Comparison of ENCODE assay signal across 1 cellular context in genomic region chr3:69723389-69723788, GRCh38.
TF ChIP-seq lines count a peak whose summit lies in the region.

No MANE protein-coding gene starts in this region.

TF ChIP-seq in K562, 482 proteins besides CTCF, POLR2A, EP300 and RAD21 (continued from another document):
- TF ChIP-seq, protein P1, sequence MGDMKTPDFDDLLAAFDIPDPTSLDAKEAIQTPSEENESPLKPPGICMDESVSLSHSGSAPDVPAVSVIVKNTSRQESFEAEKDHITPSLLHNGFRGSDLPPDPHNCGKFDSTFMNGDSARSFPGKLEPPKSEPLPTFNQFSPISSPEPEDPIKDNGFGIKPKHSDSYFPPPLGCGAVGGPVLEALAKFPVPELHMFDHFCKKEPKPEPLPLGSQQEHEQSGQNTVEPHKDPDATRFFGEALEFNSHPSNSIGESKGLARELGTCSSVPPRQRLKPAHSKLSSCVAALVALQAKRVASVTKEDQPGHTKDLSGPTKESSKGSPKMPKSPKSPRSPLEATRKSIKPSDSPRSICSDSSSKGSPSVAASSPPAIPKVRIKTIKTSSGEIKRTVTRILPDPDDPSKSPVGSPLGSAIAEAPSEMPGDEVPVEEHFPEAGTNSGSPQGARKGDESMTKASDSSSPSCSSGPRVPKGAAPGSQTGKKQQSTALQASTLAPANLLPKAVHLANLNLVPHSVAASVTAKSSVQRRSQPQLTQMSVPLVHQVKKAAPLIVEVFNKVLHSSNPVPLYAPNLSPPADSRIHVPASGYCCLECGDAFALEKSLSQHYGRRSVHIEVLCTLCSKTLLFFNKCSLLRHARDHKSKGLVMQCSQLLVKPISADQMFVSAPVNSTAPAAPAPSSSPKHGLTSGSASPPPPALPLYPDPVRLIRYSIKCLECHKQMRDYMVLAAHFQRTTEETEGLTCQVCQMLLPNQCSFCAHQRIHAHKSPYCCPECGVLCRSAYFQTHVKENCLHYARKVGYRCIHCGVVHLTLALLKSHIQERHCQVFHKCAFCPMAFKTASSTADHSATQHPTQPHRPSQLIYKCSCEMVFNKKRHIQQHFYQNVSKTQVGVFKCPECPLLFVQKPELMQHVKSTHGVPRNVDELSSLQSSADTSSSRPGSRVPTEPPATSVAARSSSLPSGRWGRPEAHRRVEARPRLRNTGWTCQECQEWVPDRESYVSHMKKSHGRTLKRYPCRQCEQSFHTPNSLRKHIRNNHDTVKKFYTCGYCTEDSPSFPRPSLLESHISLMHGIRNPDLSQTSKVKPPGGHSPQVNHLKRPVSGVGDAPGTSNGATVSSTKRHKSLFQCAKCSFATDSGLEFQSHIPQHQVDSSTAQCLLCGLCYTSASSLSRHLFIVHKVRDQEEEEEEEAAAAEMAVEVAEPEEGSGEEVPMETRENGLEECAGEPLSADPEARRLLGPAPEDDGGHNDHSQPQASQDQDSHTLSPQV (IDR thresholded peaks at IDR 0.05) = peak; percentile 53; the same call in 1 of the 2 replicates
- TF ChIP-seq ZNF239 (CRISPR knock-in tag; IDR thresholded peaks at IDR 0.05) (no peak), MYC (IDR thresholded peaks at IDR 0.05; ENCODE audit: low read depth, low read length) (no peak), MYC (CRISPR knock-in tag; IDR thresholded peaks at IDR 0.05; ENCODE audit: borderline replicate concordance, low read depth) (no peak), PTRF (tag; IDR thresholded peaks at IDR 0.05) (no peak), ZFPM2 (CRISPR knock-in tag; IDR thresholded peaks at IDR 0.05) (no peak), MGA (IDR thresholded peaks at IDR 0.05) (peak; percentile 40; the same call in 1 of the 2 replicates)
